Comparison of ENCODE assay signal across 9 cellular contexts in genomic region chr16:50195276-50195675, GRCh38. TPM values are rescaled to one million over a fixed set of nuclear protein-coding genes. Genes with fewer than 3 reads are reported as not detected.
DNase-seq lines count a peak whose midpoint lies in the region; ATAC-seq and TF ChIP-seq lines count a peak whose summit lies in the region.
"Had no signal": no experiment of that assay in that cellular context is flagged by ENCODE, and none has a peak within 500 bp of the region (broad histone marks: within the 10 kb centered on the region; RNA-seq: fewer than 3 reads in every experiment).

No MANE protein-coding gene starts in this region.

- no peak overlapping the region for H3K4ac ChIP-seq in H9 (ENCODE audit: low read depth, low read length)

- H3K4me2 ChIP-seq in OCI-LY7 (ENCODE audit: low read length) = peak overlapping the region; percentile 41
- no peak overlapping the region for H3K4me2 ChIP-seq in H9 (ENCODE audit: insufficient read depth, insufficient read length, low read length)

- no peak overlapping the region for H3K18ac ChIP-seq in H9 (ENCODE audit: insufficient read length, low read depth, low read length)

- H3K79me2 ChIP-seq in OCI-LY7 (ENCODE audit: insufficient read depth, low read depth, low read length) (peaks cover 17% of the 10 kb centered on the region; the same call in 1 of the 2 replicates), H9 (ENCODE audit: insufficient read depth, low read length) (peaks cover 6% of the 10 kb centered on the region; the same call in 1 of the 2 replicates)

- no peaks in the 10 kb centered on the region for H3K27me3 ChIP-seq in spleen (replicated peaks in 1 of 7)
- no peaks in the 10 kb centered on the region for H3K27me3 ChIP-seq in H9 (ENCODE audit: insufficient read depth, low read length)
- H3K27me3 ChIP-seq: transverse colon had no signal

- no peak overlapping the region for H2BK12ac ChIP-seq in H9 (ENCODE audit: insufficient read length, low read depth, low read length)

- no peak overlapping the region for H2AK5ac ChIP-seq in H9 (ENCODE audit: insufficient read length, low read length)

- no peak overlapping the region for H4K8ac ChIP-seq in H9 (replicated peaks; ENCODE audit: insufficient read length, low read depth, low read length)

- no peak overlapping the region for H3K14ac ChIP-seq in H9 (ENCODE audit: insufficient read depth, low read length)

- H3K9ac ChIP-seq in H9 (ENCODE audit: extremely low read depth, insufficient read length, low read length) = no peak overlapping the region

- intact Hi-C loops in OCI-LY7 (cut with micrococcal nuclease; ENCODE audit: unreplicated experiment) = loop anchor here (5.0 kb wide), 1 partner anchor 128 kb away; the partner anchor contains the start of gene HEATR3
- intact Hi-C loops in spleen (cut with DNase I; ENCODE audit: low total_unique reads) = no loop called here

- H3K36me3 Mint-ChIP-seq in activated CD8-positive, alpha-beta memory T cell treated with anti-CD3 and anti-CD28 coated beads, Interleukin-2, amount 10 ng/mL, durations not matched to agents 7 days and 5 days = peaks cover 11% of the 10 kb centered on the region
- H3K36me3 Mint-ChIP-seq in H9 (ENCODE audit: insufficient read depth in 1 of 3, low read depth in 3 of 3) = peaks cover 2 to 5% (median 4%) of the 10 kb centered on the region in 3 experiments; a peak in 6 of 7 replicates

- H2BK20ac ChIP-seq in H9 (ENCODE audit: low read depth, low read length, poor library complexity, severe bottlenecking) = no peak overlapping the region

- POLR2A ChIA-PET in OCI-LY7 (lab: Charles Lee) = interaction anchor here (1.6 kb wide), 1 partner anchor 15 kb away, joined by 4 read pairs; no protein-coding TSS in a partner anchor

- H3K9me3 Mint-ChIP-seq in activated CD8-positive, alpha-beta memory T cell treated with anti-CD3 and anti-CD28 coated beads, Interleukin-2, amount 10 ng/mL, durations not matched to agents 7 days and 5 days (ENCODE audit: low read depth) = no peaks in the 10 kb centered on the region
- no peaks in the 10 kb centered on the region; a peak in 1 of 5 replicates for H3K9me3 Mint-ChIP-seq in H9

- H3K9me2 ChIP-seq in OCI-LY7 (ENCODE audit: insufficient read depth, low read length) = no peaks in the 10 kb centered on the region

- WGBS in spleen, 5 donors = 14 to 38% (median 31%) methylated on average over 2 of the region's 2 CpGs
- WGBS in H9 (ENCODE audit: extremely low coverage, insufficient read length, low lambda C conversion rate) = no CpG with 5 or more reads among the region's 2 CpGs

- H3K36me3 ChIP-seq in OCI-LY7 (ENCODE audit: insufficient read depth, low read length) (no peaks in the 10 kb centered on the region), spleen (no peaks in the 10 kb centered on the region)
- H3K36me3 ChIP-seq: transverse colon had no signal

- TF ChIP-seq CTCF in OCI-LY7 (conservative IDR thresholded peaks at IDR 0.05; ENCODE audit: low read length) = no peak
- TF ChIP-seq CTCF in spleen (IDR thresholded peaks at IDR 0.05 in 8 of 11, conservative IDR thresholded peaks at IDR 0.05 in 3 of 11) = no peak
- no peak for TF ChIP-seq CTCF in H9 (conservative IDR thresholded peaks at IDR 0.05)

- no peak overlapping the region for H3K4me3 ChIP-seq in OCI-LY7 (ENCODE audit: low read depth, low read length, poor library complexity, severe bottlenecking)
- no peak overlapping the region for H3K4me3 ChIP-seq in spleen
- H3K4me3 ChIP-seq: transverse colon had no signal

- peaks cover 50% of the 10 kb centered on the region for H3K4me1 ChIP-seq in OCI-LY7 (ENCODE audit: insufficient read depth, low read length, poor library complexity, severe bottlenecking)
- H3K4me1 ChIP-seq in spleen = peaks cover 20 to 93% (median 51%) of the 10 kb centered on the region in 6 donors
- H3K4me1 ChIP-seq in H9 (ENCODE audit: insufficient read depth, low read length) = no peaks in the 10 kb centered on the region

- H2AFZ ChIP-seq in OCI-LY7 (ENCODE audit: low read length) (no peak overlapping the region), H9 (ENCODE audit: low read length) (no peak overlapping the region)

- H3K27ac ChIP-seq in OCI-LY7 (ENCODE audit: low read depth, low read length, poor library complexity, severe bottlenecking) (no peak overlapping the region), spleen (peak overlapping the region in 6 of 8 donors; percentile 26 to 65 (median 48)), H9 (ENCODE audit: insufficient read length, low read depth, low read length) (no peak overlapping the region)
- H3K27ac ChIP-seq: transverse colon had no signal

- peaks cover 45% of the 10 kb centered on the region for H3K4me1 Mint-ChIP-seq in activated CD8-positive, alpha-beta memory T cell treated with anti-CD3 and anti-CD28 coated beads, Interleukin-2, amount 10 ng/mL, durations not matched to agents 7 days and 5 days
- H3K4me1 Mint-ChIP-seq in H9 = peaks cover 0 to 5% of the 10 kb centered on the region in 2 experiments; a peak in 2 of 4 replicates

- H3K27me3 Mint-ChIP-seq in activated CD8-positive, alpha-beta memory T cell treated with anti-CD3 and anti-CD28 coated beads, Interleukin-2, amount 10 ng/mL, durations not matched to agents 7 days and 5 days = no peaks in the 10 kb centered on the region
- H3K27me3 Mint-ChIP-seq in H9 (ENCODE audit: low read depth) = no peaks in the 10 kb centered on the region

- peak overlapping the region; percentile 50 for H3K27ac Mint-ChIP-seq in activated CD8-positive, alpha-beta memory T cell treated with anti-CD3 and anti-CD28 coated beads, Interleukin-2, amount 10 ng/mL, durations not matched to agents 7 days and 5 days
- no peak overlapping the region; a peak in 1 of 7 replicates for H3K27ac Mint-ChIP-seq in H9

- peaks cover 7% of the 10 kb centered on the region for H4K20me1 ChIP-seq in OCI-LY7 (ENCODE audit: insufficient read depth, low read length)
- H4K20me1 ChIP-seq in H9 (ENCODE audit: control insufficient read depth, insufficient read depth, insufficient read length) = no peaks in the 10 kb centered on the region

- DNase-seq in activated CD8-positive, alpha-beta memory T cell treated with anti-CD3 and anti-CD28 coated beads, Interleukin-2, amount 10 ng/mL, durations not matched to agents 7 days and 5 days = no peak
- no peak for DNase-seq in activated CD8-positive, alpha-beta memory T cell treated with anti-CD3 and anti-CD28 coated beads, Interleukin-2, amount 50 U/mL, for 4 hours
- DNase-seq in OCI-LY7 (ENCODE audit: low spot score) (no peak), spleen (no peak), NCI-H524 (lab: John Stamatoyannopoulos, UW) (no peak), H9 (no peak)
- DNase-seq: transverse colon had no signal

- no peak overlapping the region for H3K23ac ChIP-seq in H9 (ENCODE audit: insufficient read length, low read depth, low read length)

- H2BK120ac ChIP-seq in H9 (ENCODE audit: low read depth, low read length, poor library complexity, severe bottlenecking) = no peak overlapping the region

- no peaks in the 10 kb centered on the region for H3K23me2 ChIP-seq in H9 (ENCODE audit: insufficient read length, low read depth, low read length, poor library complexity, severe bottlenecking)

- CTCF ChIA-PET in activated CD8-positive, alpha-beta memory T cell treated with anti-CD3 and anti-CD28 coated beads, Interleukin-2, amount 10 ng/mL, durations not matched to agents 7 days and 5 days (lab: Charles Lee) = interaction anchor here (0.5 to 8.5 kb wide), 7 partner anchors 17 to 476 kb away, joined by 3 to 111 read pairs (median 3); partner anchors contain the start of gene CNEP1R1
- CTCF ChIA-PET in OCI-LY7 (lab: Charles Lee; ENCODE audit: unreplicated experiment) = no interaction called here

- H4K91ac ChIP-seq in H9 (ENCODE audit: insufficient read length, low read depth, low read length) = no peak overlapping the region

- no peak overlapping the region for H4K5ac ChIP-seq in H9 (ENCODE audit: insufficient read length, low read depth, low read length)

- H3T11ph ChIP-seq in H9 (ENCODE audit: low read length) = no peak overlapping the region

- H2BK5ac ChIP-seq in H9 (ENCODE audit: insufficient read length, low read length) = no peak overlapping the region

- peaks cover 8% of the 10 kb centered on the region for H3K79me1 ChIP-seq in H9 (ENCODE audit: insufficient read depth, low read depth, low read length, poor library complexity, severe bottlenecking)

- ATAC-seq in activated CD8-positive, alpha-beta memory T cell treated with anti-CD3 and anti-CD28 coated beads, Interleukin-2, amount 10 ng/mL, durations not matched to agents 7 days and 5 days = no peak
- ATAC-seq in esophagus mucosa = peak; percentile 28
- ATAC-seq in GM19397 (IDR thresholded peaks at IDR 0.05; ENCODE audit: unreplicated experiment) = no peak

- no peak overlapping the region for H2BK15ac ChIP-seq in H9 (ENCODE audit: low read depth, low read length)

- H3K4me3 Mint-ChIP-seq in activated CD8-positive, alpha-beta memory T cell treated with anti-CD3 and anti-CD28 coated beads, Interleukin-2, amount 10 ng/mL, durations not matched to agents 7 days and 5 days = peak overlapping the region; percentile 48
- H3K4me3 Mint-ChIP-seq in H9 = no peak overlapping the region

- H3K56ac ChIP-seq in H9 (ENCODE audit: insufficient read length, low read depth, low read length) = no peak overlapping the region

- no TSS peak for BruUV-seq in OCI-LY7 (replicated peaks; lab: Mats Ljungman, UMichigan)

- no peak for TF ChIP-seq POLR2A in spleen (IDR thresholded peaks at IDR 0.05)

- H3K9me3 ChIP-seq in OCI-LY7 (ENCODE audit: low read length) (no peaks in the 10 kb centered on the region; the same call in 1 of the 2 replicates), spleen (no peaks in the 10 kb centered on the region), H9 (ENCODE audit: control insufficient read depth, low read depth, low read length) (no peaks in the 10 kb centered on the region)
- H3K9me3 ChIP-seq: transverse colon had no signal

RNA-seq across cellular contexts. Expression of gene TENT4B, which starts 42.2 kb away (rescaled TPM):
- 10 to 100 TPM; 18.5 to 19.7 TPM for total RNA-seq in activated CD8-positive, alpha-beta memory T cell treated with anti-CD3 and anti-CD28 coated beads, Interleukin-2, amount 10 ng/mL, durations not matched to agents 7 days and 5 days
- total RNA-seq in OCI-LY7 (2014; rRNA removed; shearing (Covaris generic)) = 5.6 and 5.8 TPM in 2 replicates
- total RNA-seq in OCI-LY7 (2022) (8.8 and 9.5 TPM in 2 replicates), esophagus mucosa (6.7 TPM), spleen (10 to 100 TPM; 11.3 to 16.4 (median 13.0) TPM), H9 (2021) (12.4 and 13.0 TPM in 2 replicates)
- 1 to 10 TPM; 4.2 to 5.4 (median 4.6) TPM for polyA plus RNA-seq in spleen

Comparison
In these comparisons a context has a peak if more than half of its experiments do, and no peak if none do; other contexts are left out.
1. H3K27ac ChIP-seq: peak in spleen (6 of 8); none in OCI-LY7 (single experiment) and H9 (single experiment).